Comparison of ENCODE assay signal across 15 cellular contexts in genomic region chr2:230678018-230678417, GRCh38.
"Had no signal": no experiment of that assay in that cellular context is flagged by ENCODE, and none has a peak within 500 bp of the region (broad histone marks: within the 10 kb centered on the region; RNA-seq: fewer than 3 reads in every experiment).

No MANE protein-coding gene starts in this region.

- H3K4me1 ChIP-seq: adrenal gland, parathyroid adenoma, thyroid gland had no signal

- DNase-seq: activated CD4-positive, alpha-beta T cell treated with anti-CD3 and anti-CD28 coated beads for 4 hours; activated gamma-delta T cell treated with Interleukin-2 at 50 U/mL for 16 hours; activated T-cell treated with anti-CD3 and anti-CD28 coated beads, Interleukin-2, amount 50 U/mL, for 4 hours; adrenal gland; islet precursor cell; naive B cell; retina; SK-N-SH; stimulated activated naive B cell treated with anti-CD40 and anti-IgM and Interleukin-4, amounts not matched to agents 10 μg/mL and 1 μg/mL and 100 μg/mL, for 72 hours; T-cell; thyroid gland had no signal

- H3K4me3 ChIP-seq: adrenal gland, cardiac muscle cell, thyroid gland had no signal

- H3K27me3 Mint-ChIP-seq: T-cell had no signal

- ATAC-seq: activated T-cell treated with anti-CD3 and anti-CD28 coated beads, Interleukin-2, amount 50 U/mL, for 4 hours; esophagus mucosa; left lobe of liver; stimulated activated naive B cell treated with anti-CD40 and anti-IgM and Interleukin-4, amounts not matched to agents 10 μg/mL and 1 μg/mL and 100 μg/mL, for 72 hours; T-cell had no signal

- H2AFZ ChIP-seq: parathyroid adenoma had no signal

- H3K9ac ChIP-seq: parathyroid adenoma, SK-N-SH had no signal

- H3K36me3 ChIP-seq: adrenal gland, cardiac muscle cell, thyroid gland had no signal

- H3K9me3 Mint-ChIP-seq: activated T-cell treated with anti-CD3 and anti-CD28 coated beads, Interleukin-2, amount 50 U/mL, for 4 hours had no signal

- H3K79me2 ChIP-seq: parathyroid adenoma had no signal

- H3K27me3 ChIP-seq: adrenal gland, cardiac muscle cell, thyroid gland had no signal

- H3K4me3 Mint-ChIP-seq: activated T-cell treated with anti-CD3 and anti-CD28 coated beads, Interleukin-2, amount 50 U/mL, for 4 hours; naive B cell; stimulated activated naive B cell treated with anti-CD40 and anti-IgM and Interleukin-4, amounts not matched to agents 10 μg/mL and 1 μg/mL and 100 μg/mL, for 72 hours had no signal

- H3K9me3 ChIP-seq: adrenal gland, SK-N-SH, thyroid gland had no signal

- H3K27ac ChIP-seq: adrenal gland, cardiac muscle cell, parathyroid adenoma, thyroid gland had no signal

- H3K36me3 Mint-ChIP-seq: T-cell had no signal

- H3K4me2 ChIP-seq: SK-N-SH had no signal
